19 cellular contexts compared by ENCODE assay signal in genomic region chr4:159698336-159698735, GRCh38.
DNase-seq lines count a peak whose midpoint lies in the region; ATAC-seq and TF ChIP-seq lines count a peak whose summit lies in the region.
"Had no signal": no experiment of that assay in that cellular context is flagged by ENCODE, and none has a peak within 500 bp of the region (broad histone marks: within the 10 kb centered on the region; RNA-seq: fewer than 3 reads in every experiment).

No MANE protein-coding gene starts in this region.

- no peak overlapping the region for H2AK5ac ChIP-seq in mesenchymal stem cell (ENCODE audit: low read length, severe bottlenecking)

- H3K9me3 ChIP-seq in mesenchymal stem cell (ENCODE audit: control insufficient read depth, low read length), result peaks cover 27% of the 10 kb centered on the region
- H3K9me3 ChIP-seq: SJSA1 had no signal

- peaks cover 8% of the 10 kb centered on the region for H3K9me3 Mint-ChIP-seq in activated CD8-positive, alpha-beta T cell treated with anti-CD3 and anti-CD28 coated beads for 36 hours

- ATAC-seq in HG02840 (IDR thresholded peaks at IDR 0.05; ENCODE audit: low FRiP score, unreplicated experiment) (no peak), GM19351 (IDR thresholded peaks at IDR 0.05; ENCODE audit: unreplicated experiment) (no peak)
- ATAC-seq in activated CD8-positive, alpha-beta T cell treated with anti-CD3 and anti-CD28 coated beads for 36 hours, result no peak
- ATAC-seq: PC-3 had no signal

- peak overlapping the region; percentile 61 for H3K27ac ChIP-seq in mesenchymal stem cell (ENCODE audit: low read length, poor library complexity, severe bottlenecking)
- H3K27ac ChIP-seq: C4-2B, HL-60, RWPE1, SJSA1 had no signal

- no peaks in the 10 kb centered on the region for H3K27me3 ChIP-seq in mesenchymal stem cell (ENCODE audit: control insufficient read depth in 1 of 2, insufficient read depth in 1 of 2, low read length in 2 of 2)
- H3K27me3 ChIP-seq: SJSA1 had no signal

- DNase-seq in LHCN-M2 (ENCODE audit: low read depth) (peak; percentile 89), astrocyte of the cerebellum (ENCODE audit: low read depth) (peak; percentile 57), mesenchymal stem cell (peak; percentile 77), skeletal muscle cell (ENCODE audit: low read depth) (peak; percentile 5), HuH-7.5 (ENCODE audit: low spot score) (no peak)
- no peak for DNase-seq in activated CD8-positive, alpha-beta T cell treated with anti-CD3 and anti-CD28 coated beads for 36 hours
- DNase-seq: GF-D8, HFFc6, NCI-H1436, NCI-H2029 treated with DMSO at 0.1 percent for 48 hours, NCI-H510A, NCI-H774, PC-3 had no signal

- in situ Hi-C loops in astrocyte of the cerebellum (cut with HindIII; ENCODE audit: low sequenced_read_pairs), result no loop called here

- H4K91ac ChIP-seq in mesenchymal stem cell (ENCODE audit: low read length), result no peak overlapping the region

- H3K27ac Mint-ChIP-seq in activated CD8-positive, alpha-beta T cell treated with anti-CD3 and anti-CD28 coated beads for 36 hours, result no peak overlapping the region
- H3K27ac Mint-ChIP-seq: HFFc6 had no signal

- no peak overlapping the region for H2BK12ac ChIP-seq in mesenchymal stem cell (ENCODE audit: low read length in 2 of 2)

- intact Hi-C loops in activated CD8-positive, alpha-beta T cell treated with anti-CD3 and anti-CD28 coated beads for 36 hours (cut with micrococcal nuclease), result no loop called here

- no peak overlapping the region for H2BK15ac ChIP-seq in mesenchymal stem cell (ENCODE audit: low read depth, poor library complexity, severe bottlenecking)

- WGBS in mesenchymal stem cell, result 73% methylated on average over 3 of the region's 3 CpGs

- H3K4ac ChIP-seq in mesenchymal stem cell (ENCODE audit: low read depth in 1 of 2, low read length in 2 of 2), result no peak overlapping the region

- no peak overlapping the region for H2AFZ ChIP-seq in mesenchymal stem cell (ENCODE audit: low read depth, low read length)

- no peak overlapping the region for H2BK5ac ChIP-seq in mesenchymal stem cell (ENCODE audit: low read depth, low read length, poor library complexity, severe bottlenecking)

- H3K4me1 ChIP-seq in mesenchymal stem cell (ENCODE audit: control insufficient read depth, insufficient read depth, low read depth, low read length), result peaks cover 4% of the 10 kb centered on the region
- H3K4me1 ChIP-seq: SJSA1 had no signal

- H3K4me3 Mint-ChIP-seq in activated CD8-positive, alpha-beta T cell treated with anti-CD3 and anti-CD28 coated beads for 36 hours, result no peak overlapping the region
- H3K4me3 Mint-ChIP-seq: HFFc6 had no signal

- H3K36me3 ChIP-seq in mesenchymal stem cell (ENCODE audit: control insufficient read depth in 1 of 2, insufficient read depth in 2 of 2, low read depth in 1 of 2, low read length in 2 of 2), result no peaks in the 10 kb centered on the region
- H3K36me3 ChIP-seq: SJSA1 had no signal

- no peak overlapping the region for H4K8ac ChIP-seq in mesenchymal stem cell (ENCODE audit: low read length)

- no peak for TF ChIP-seq CTCF in astrocyte of the cerebellum (IDR thresholded peaks at IDR 0.05; ENCODE audit: low read depth, low read length, missing control alignments)
- no peak for TF ChIP-seq CTCF in activated CD8-positive, alpha-beta T cell treated with anti-CD3 and anti-CD28 coated beads for 36 hours (IDR thresholded peaks at IDR 0.05)

- H3K36me3 Mint-ChIP-seq in activated CD8-positive, alpha-beta T cell treated with anti-CD3 and anti-CD28 coated beads for 36 hours (ENCODE audit: low read depth), result no peaks in the 10 kb centered on the region

- H3K27me3 Mint-ChIP-seq in activated CD8-positive, alpha-beta T cell treated with anti-CD3 and anti-CD28 coated beads for 36 hours, result no peaks in the 10 kb centered on the region

- H3K9ac ChIP-seq in mesenchymal stem cell (ENCODE audit: low read length), result no peak overlapping the region

- POLR2A ChIA-PET in activated CD8-positive, alpha-beta T cell treated with anti-CD3 and anti-CD28 coated beads for 36 hours (lab: Charles Lee), result no interaction called here

- no peak overlapping the region for H3K14ac ChIP-seq in mesenchymal stem cell (ENCODE audit: low read length in 2 of 2)

- H3K4me3 ChIP-seq in astrocyte of the cerebellum (ENCODE audit: low read depth, low read length) (no peak overlapping the region), mesenchymal stem cell (ENCODE audit: insufficient read depth in 1 of 2, low read depth in 1 of 2, low read length in 2 of 2) (no peak overlapping the region), skeletal muscle cell (ENCODE audit: low read depth, low read length) (no peak overlapping the region)
- H3K4me3 ChIP-seq: SJSA1 had no signal

- no peak overlapping the region for H2BK120ac ChIP-seq in mesenchymal stem cell (ENCODE audit: low read depth, low read length)

- CTCF ChIA-PET in activated CD8-positive, alpha-beta T cell treated with anti-CD3 and anti-CD28 coated beads for 36 hours (lab: Charles Lee), result no interaction called here

- no peak overlapping the region for H3K4me2 ChIP-seq in mesenchymal stem cell (ENCODE audit: low read length, poor library complexity, severe bottlenecking)

- H3K23ac ChIP-seq in mesenchymal stem cell (ENCODE audit: low read length in 2 of 2), result no peak overlapping the region

- no peaks in the 10 kb centered on the region for H3K4me1 Mint-ChIP-seq in activated CD8-positive, alpha-beta T cell treated with anti-CD3 and anti-CD28 coated beads for 36 hours (ENCODE audit: low read depth)

- no peaks in the 10 kb centered on the region for H3K79me1 ChIP-seq in mesenchymal stem cell (replicated peaks; ENCODE audit: low read length, poor library complexity, severe bottlenecking)

- H3K18ac ChIP-seq in mesenchymal stem cell (ENCODE audit: low read depth in 1 of 2, low read length in 2 of 2), result no peak overlapping the region

Comparison
In these comparisons a context has a peak if more than half of its experiments do, and no peak if none do; other contexts are left out.
1. DNase-seq: peak in LHCN-M2 (single experiment), astrocyte of the cerebellum (single experiment), mesenchymal stem cell (single experiment) and skeletal muscle cell (single experiment); none in HuH-7.5 (single experiment) and activated CD8-positive, alpha-beta T cell treated with anti-CD3 and anti-CD28 coated beads for 36 hours (single experiment).